In the genomic region with DNA sequence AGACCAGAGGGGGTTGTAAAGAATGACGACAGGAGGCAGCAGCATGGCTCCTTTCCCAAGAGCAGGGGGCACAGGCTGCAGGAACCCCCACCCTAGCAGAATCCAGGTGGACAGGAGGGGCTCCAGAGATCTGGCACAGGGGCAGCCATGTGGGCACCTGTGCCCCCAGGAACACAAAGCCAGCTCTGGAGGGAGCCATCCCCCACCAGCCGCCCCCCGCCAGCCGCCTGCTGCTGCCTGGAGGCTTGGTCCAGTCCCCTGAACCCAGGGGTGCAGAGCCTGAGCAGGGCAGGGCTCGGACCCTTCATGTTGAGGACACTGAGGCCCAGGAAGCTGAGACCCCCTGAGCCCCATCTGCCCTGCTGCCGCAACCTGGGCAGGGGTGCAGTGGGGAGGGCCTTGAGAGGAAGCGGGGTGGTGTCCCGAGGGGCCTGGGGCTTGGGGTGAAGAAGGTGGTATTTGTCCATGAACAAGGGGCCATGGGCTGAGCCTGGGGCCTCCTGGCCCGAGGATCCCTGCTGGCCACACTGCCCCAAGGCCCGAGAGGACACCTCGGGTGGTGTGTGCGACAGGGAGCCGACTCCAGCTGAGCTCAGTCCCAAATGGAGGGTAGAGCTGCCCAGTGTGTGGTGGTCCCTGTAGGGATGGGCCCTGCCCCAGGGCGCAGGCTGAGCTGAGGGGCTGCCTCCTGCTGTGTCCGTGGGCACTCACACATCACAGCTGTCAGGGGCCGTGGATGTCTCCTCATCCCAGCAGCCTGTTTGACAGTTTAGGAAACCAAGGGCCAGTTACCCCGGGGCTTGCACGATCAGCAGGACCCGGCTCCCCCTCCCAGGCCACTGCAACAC, we compare ENCODE assay signal across 19 cellular contexts. TPM values are rescaled to one million over a fixed set of nuclear protein-coding genes. Genes with fewer than 3 reads are reported as not detected.
DNase-seq lines count a peak whose midpoint lies in the region; ATAC-seq, FAIRE-seq and TF ChIP-seq lines count a peak whose summit lies in the region.
"Had no signal": no experiment of that assay in that cellular context is flagged by ENCODE, and none has a peak within 500 bp of the region (broad histone marks: within the 10 kb centered on the region; RNA-seq: fewer than 3 reads in every experiment).

No MANE protein-coding gene starts in this region.

- no peak overlapping the region; a peak in 1 of 4 replicates for H3K27ac ChIP-seq in SK-N-SH (ENCODE audit: low read depth in 2 of 2, low read length in 1 of 2)
- H3K27ac ChIP-seq in RWPE1: peak overlapping the region; percentile 71; the same call in 1 of the 2 replicates
- H3K27ac ChIP-seq in kidney (ENCODE audit: low read depth in 2 of 2, low read length in 2 of 2): no peak overlapping the region
- no peak overlapping the region for H3K27ac ChIP-seq in psoas muscle
- H3K27ac ChIP-seq: 22Rv1, epithelial cell of prostate, transverse colon had no signal

- H4K20me1 ChIP-seq in SK-N-SH (ENCODE audit: insufficient read depth): no peaks in the 10 kb centered on the region

- no peaks in the 10 kb centered on the region for H3K79me2 ChIP-seq in SK-N-SH (ENCODE audit: insufficient read depth)

- H3K9me3 ChIP-seq in SK-N-SH: no peaks in the 10 kb centered on the region
- no peaks in the 10 kb centered on the region for H3K9me3 ChIP-seq in kidney (ENCODE audit: control insufficient read depth in 1 of 2, low read length in 2 of 2)
- H3K9me3 ChIP-seq in psoas muscle: no peaks in the 10 kb centered on the region
- H3K9me3 ChIP-seq: transverse colon had no signal

- POLR2A ChIA-PET in SK-N-SH (lab: Yijun Ruan, JAX) (no interaction called here), RWPE1 (lab: Yijun Ruan, JAX; ENCODE audit: low non-redundant PET) (no interaction called here)

- H3F3A ChIP-seq in SK-N-SH (replicated peaks; ENCODE audit: insufficient read depth): no peaks in the 10 kb centered on the region

- no peaks in the 10 kb centered on the region for H3K9me2 ChIP-seq in SK-N-SH

- FAIRE-seq in kidney (lab: Jason Lieb, UNC): no peak
- FAIRE-seq: colon, small intestine had no signal

- CTCF ChIA-PET in SK-N-SH (lab: Yijun Ruan, JAX) (interaction anchor here (0.8 to 2.4 kb wide), 5 partner anchors 13 to 57 kb away, joined by 3 to 12 read pairs (median 5); no protein-coding TSS in a partner anchor), RWPE1 (lab: Yijun Ruan, JAX) (interaction anchor here (0.6 kb wide), 1 partner anchor 1218 kb away, joined by 3 read pairs; no protein-coding TSS in a partner anchor)

- ATAC-seq in SK-N-SH treated with all-trans-retinoic acid at 6 μM for 48 hours (no peak), psoas muscle (no peak)
- ATAC-seq in stimulated activated effector memory CD8-positive, alpha-beta T cell treated with anti-CD3 and anti-CD28 coated beads, Interleukin-12 subunit alpha, Interleukin-12 subunit beta, amount 100 ng/mL, for 72 hours: no peak
- ATAC-seq: Panc1 had no signal

- H2AFZ ChIP-seq in SK-N-SH (ENCODE audit: low read depth): no peak overlapping the region

- H3K36me3 Mint-ChIP-seq in stimulated activated effector memory CD8-positive, alpha-beta T cell treated with anti-CD3 and anti-CD28 coated beads, Interleukin-12 subunit alpha, Interleukin-12 subunit beta, amount 100 ng/mL, for 72 hours: no peaks in the 10 kb centered on the region
- H3K36me3 Mint-ChIP-seq: CD4-positive, alpha-beta memory T cell had no signal

- no peak for TF ChIP-seq RAD21 in SK-N-SH (IDR thresholded peaks at IDR 0.05; ENCODE audit: low read length)

- WGBS in SK-N-SH (ENCODE audit: low lambda C conversion rate): 69% methylated on average over 9 of the region's 19 CpGs
- 91 to 96% (median 93%) methylated on average over 18 to 19 of the region's 19 CpGs for WGBS in psoas muscle, 3 donors

- no peak overlapping the region for H3K27ac Mint-ChIP-seq in stimulated activated effector memory CD8-positive, alpha-beta T cell treated with anti-CD3 and anti-CD28 coated beads, Interleukin-12 subunit alpha, Interleukin-12 subunit beta, amount 100 ng/mL, for 72 hours

- peak; percentile 39 for DNase-seq in SK-N-SH
- no peak for DNase-seq in RWPE1 (ENCODE audit: low spot score)
- peak; percentile 71 for DNase-seq in kidney
- DNase-seq in psoas muscle: peak; percentile 6 to 48
- no peak for DNase-seq in H4 (ENCODE audit: low spot score)
- DNase-seq in stimulated activated effector memory CD8-positive, alpha-beta T cell treated with anti-CD3 and anti-CD28 coated beads, Interleukin-12 subunit alpha, Interleukin-12 subunit beta, amount 100 ng/mL, for 72 hours (ENCODE audit: low spot score in 2 of 2): no peak
- no peak for DNase-seq in NCI-H526 treated with DMSO at 0.1 percent for 48 hours (lab: John Stamatoyannopoulos, UW)
- DNase-seq: CD4-positive, alpha-beta memory T cell; NCI-H774; occipital lobe; small intestine; SW 1271; transverse colon had no signal

- no peak for TF ChIP-seq EP300 in SK-N-SH (IDR thresholded peaks at IDR 0.05; ENCODE audit: borderline replicate concordance in 1 of 2, low read depth in 1 of 2, low read length in 1 of 2)

- H3K9ac ChIP-seq in SK-N-SH (no peak overlapping the region), kidney (ENCODE audit: low read length in 2 of 2) (no peak overlapping the region)

- H3K27me3 ChIP-seq in SK-N-SH (ENCODE audit: insufficient read depth) (no peaks in the 10 kb centered on the region), psoas muscle (ENCODE audit: insufficient read depth in 3 of 3, low read length in 2 of 3) (no peaks in the 10 kb centered on the region)
- H3K27me3 ChIP-seq: transverse colon had no signal

- no peak for TF ChIP-seq CTCF in SK-N-SH (IDR thresholded peaks at IDR 0.05)
- no peak for TF ChIP-seq CTCF in RWPE1 (conservative IDR thresholded peaks at IDR 0.05; ENCODE audit: low read depth)
- TF ChIP-seq CTCF in kidney (IDR thresholded peaks at IDR 0.05; ENCODE audit: borderline replicate concordance, extremely low read depth, insufficient read depth): no peak
- no peak for TF ChIP-seq CTCF in psoas muscle (IDR thresholded peaks at IDR 0.05)

- H3K36me3 ChIP-seq in SK-N-SH (replicated peaks in 1 of 2; ENCODE audit: control insufficient read depth in 1 of 2, insufficient read depth in 2 of 2, low read length in 1 of 2) (no peaks in the 10 kb centered on the region), kidney (ENCODE audit: control insufficient read depth in 1 of 2, insufficient read depth in 2 of 2, low read length in 2 of 2) (no peaks in the 10 kb centered on the region), psoas muscle (ENCODE audit: insufficient read depth in 1 of 2, low read depth in 1 of 2) (no peaks in the 10 kb centered on the region)
- H3K36me3 ChIP-seq: transverse colon had no signal

- H3K4me2 ChIP-seq in SK-N-SH: no peak overlapping the region

- H3K4me3 Mint-ChIP-seq in stimulated activated effector memory CD8-positive, alpha-beta T cell treated with anti-CD3 and anti-CD28 coated beads, Interleukin-12 subunit alpha, Interleukin-12 subunit beta, amount 100 ng/mL, for 72 hours: no peak overlapping the region
- H3K4me3 Mint-ChIP-seq: CD4-positive, alpha-beta memory T cell had no signal

- intact Hi-C loops in kidney (cut with DNase I): no loop called here
- intact Hi-C loops in psoas muscle (cut with DNase I): no loop called here

- H3K4me3 ChIP-seq in SK-N-SH (ENCODE audit: low read depth in 2 of 2, low read length in 1 of 2): no peak overlapping the region
- no peak overlapping the region for H3K4me3 ChIP-seq in kidney (ENCODE audit: low read length in 2 of 2)
- no peak overlapping the region for H3K4me3 ChIP-seq in psoas muscle
- H3K4me3 ChIP-seq: transverse colon had no signal

- no peaks in the 10 kb centered on the region for H3K9me3 Mint-ChIP-seq in stimulated activated effector memory CD8-positive, alpha-beta T cell treated with anti-CD3 and anti-CD28 coated beads, Interleukin-12 subunit alpha, Interleukin-12 subunit beta, amount 100 ng/mL, for 72 hours
- H3K9me3 Mint-ChIP-seq: CD4-positive, alpha-beta memory T cell had no signal

- no peaks in the 10 kb centered on the region for H3K4me1 Mint-ChIP-seq in stimulated activated effector memory CD8-positive, alpha-beta T cell treated with anti-CD3 and anti-CD28 coated beads, Interleukin-12 subunit alpha, Interleukin-12 subunit beta, amount 100 ng/mL, for 72 hours
- H3K4me1 Mint-ChIP-seq: CD4-positive, alpha-beta memory T cell had no signal

- H3K4me1 ChIP-seq in SK-N-SH (ENCODE audit: control insufficient read depth in 1 of 2, insufficient read depth in 2 of 2, low read depth in 1 of 2, low read length in 1 of 2) (peaks cover 0 to 70% of the 10 kb centered on the region in 2 experiments; a peak in 1 of 4 replicates), kidney (ENCODE audit: control insufficient read depth in 1 of 2, insufficient read depth in 1 of 2, low read depth in 1 of 2, low read length in 2 of 2) (peaks cover 7 to 25% of the 10 kb centered on the region in 2 donors), psoas muscle (no peaks in the 10 kb centered on the region)

TF ChIP-seq in SK-N-SH treated with all-trans-retinoic acid at 6 μM for 48 hours, 23 proteins besides CTCF, POLR2A, EP300 and RAD21:
- TF ChIP-seq PPARA (CRISPR knock-in tag; IDR thresholded peaks at IDR 0.05; ENCODE audit: borderline replicate concordance): no peak
- TF ChIP-seq CSDC2 (CRISPR knock-in tag; IDR thresholded peaks at IDR 0.05): no peak
- no peak for TF ChIP-seq TOX (CRISPR knock-in tag; IDR thresholded peaks at IDR 0.05; ENCODE audit: borderline replicate concordance)

RNA-seq across cellular contexts. Expression of a gene that starts 39.8 kb away (rescaled TPM):
- polyA plus RNA-seq in SK-N-SH (2012; rRNA removed) (0.03 TPM in 2 replicates), kidney (ENCODE audit: insufficient read depth, low read depth, low replicate concordance) (3.0 TPM), psoas muscle (1 to 10 TPM; 7.8 to 9.2 (median 9.2) TPM)
- polyA plus RNA-seq in SK-N-SH (2012; cell fraction: cytosol; rRNA removed): 0.05 and 0.09 TPM in 2 replicates
- polyA plus RNA-seq in SK-N-SH (2012; cell fraction: nucleus; rRNA removed): 0.12 and 0.26 TPM in 2 replicates
- total RNA-seq in kidney (42.1 TPM), psoas muscle (10 to 100 TPM in 2 of 4 donors, 1 to 10 TPM in 2; 8.6 to 36.9 (median 11.1) TPM)
- 1.7 and 2.6 TPM in 2 replicates for total RNA-seq in H4 (2014; rRNA removed; shearing (Covaris generic))

RNA-seq across cellular contexts. Expression of a gene that starts 52.5 kb away (rescaled TPM):
- polyA plus RNA-seq in SK-N-SH (2012; rRNA removed) (not detected in 2 replicates), kidney (ENCODE audit: insufficient read depth, low read depth, low replicate concordance) (not detected), psoas muscle (under 1 TPM in 1 of 3 donors, not detected in 2; 0.01 TPM)
- not detected in 2 replicates for polyA plus RNA-seq in SK-N-SH (2012; cell fraction: cytosol; rRNA removed)
- polyA plus RNA-seq in SK-N-SH (2012; cell fraction: nucleus; rRNA removed): 0.01 and 0.06 TPM in 2 replicates
- total RNA-seq in kidney (0.13 TPM), psoas muscle (not detected)
- total RNA-seq in H4 (2014; rRNA removed; shearing (Covaris generic)): not detected in 2 replicates
- total RNA-seq: CD4-positive, alpha-beta memory T cell; transverse colon had no signal
- polyA plus RNA-seq: aorta; CD4-positive, alpha-beta memory T cell had no signal

Comparison
In these comparisons a context has a peak if more than half of its experiments do, and no peak if none do; other contexts are left out.
1. DNase-seq: peak in SK-N-SH (single experiment), kidney (single experiment) and psoas muscle (2 of 2); none in RWPE1 (single experiment), H4 (single experiment), stimulated activated effector memory CD8-positive, alpha-beta T cell treated with anti-CD3 and anti-CD28 coated beads, Interleukin-12 subunit alpha, Interleukin-12 subunit beta, amount 100 ng/mL, for 72 hours (0 of 2) and NCI-H526 treated with DMSO at 0.1 percent for 48 hours (single experiment).